ENCODE assay signal across 9 cellular contexts in the genomic region with DNA sequence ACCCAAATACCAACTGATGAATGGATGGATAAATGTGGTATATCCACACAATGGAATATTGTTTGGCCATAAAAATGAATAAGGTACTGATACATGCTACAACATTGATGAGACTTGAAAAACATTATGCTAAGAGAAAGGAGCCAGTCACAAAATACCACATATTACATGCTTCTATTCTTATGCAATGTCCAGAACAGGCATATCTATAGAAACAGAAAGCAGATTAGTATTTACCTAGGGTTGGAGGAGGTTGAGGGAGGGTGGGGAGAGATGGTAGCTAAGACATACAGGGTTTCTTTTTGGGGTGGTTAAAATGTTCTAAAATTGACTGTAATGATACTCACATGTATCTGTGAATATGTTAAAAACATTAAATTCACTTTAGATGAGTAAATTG. TPM values are rescaled to one million over a fixed set of nuclear protein-coding genes. Genes with fewer than 3 reads are reported as not detected.
"Had no signal": no experiment of that assay in that cellular context is flagged by ENCODE, and none has a peak within 500 bp of the region (broad histone marks: within the 10 kb centered on the region; RNA-seq: fewer than 3 reads in every experiment).

No MANE protein-coding gene starts in this region.

- H3K4me3 ChIP-seq: GM23338 had no signal

- H2AFZ ChIP-seq: GM23338 had no signal

- H3K27ac ChIP-seq: HL-60 had no signal

- DNase-seq: H9, HCEC 1CT, KG1 had no signal

- ATAC-seq: GM23338, HepG2 had no signal

- H3K4me2 ChIP-seq: GM23338 had no signal

- FAIRE-seq: H1, H54, HepG2 had no signal

RNA-seq across cellular contexts. Expression of gene TBX18, which starts 24.8 kb away (rescaled TPM):
- total RNA-seq: H1, H9, HepG2 had no signal
- polyA plus RNA-seq: GM23338, HepG2, IgD-negative memory B cell had no signal
